20 cellular contexts compared by ENCODE assay signal in the genomic region with DNA sequence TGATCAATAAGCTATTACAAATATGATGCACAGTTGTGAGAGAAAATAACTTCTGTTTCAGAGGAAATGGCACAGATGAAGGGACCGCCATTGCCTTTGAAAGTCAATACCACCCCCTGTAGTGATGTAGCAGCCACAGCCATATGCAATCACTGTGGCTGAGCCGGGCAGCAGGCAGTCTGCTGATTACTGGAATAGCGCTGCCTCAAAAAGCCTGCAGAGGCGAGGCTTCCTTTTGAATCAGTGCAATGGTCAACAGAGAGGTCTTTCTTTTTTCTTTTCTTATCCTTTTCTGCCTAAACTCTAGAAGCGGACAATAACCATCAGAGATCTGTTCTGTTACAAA.
A peak's percentile ranks its signal among the peaks of the same experiment; 100 is the strongest.
DNase-seq lines count a peak whose midpoint lies in the region; ATAC-seq, FAIRE-seq and TF ChIP-seq lines count a peak whose summit lies in the region.
"Had no signal": no experiment of that assay in that cellular context is flagged by ENCODE, and none has a peak within 500 bp of the region (broad histone marks: within the 10 kb centered on the region; RNA-seq: fewer than 3 reads in every experiment).

No MANE protein-coding gene starts in this region.

- FAIRE-seq in H1 (lab: Jason Lieb, UNC): no peak
- FAIRE-seq: GM12892 had no signal

- H3K36me3 ChIP-seq in H1 (ENCODE audit: control insufficient read depth in 2 of 4, insufficient read depth in 4 of 4, low read length in 3 of 4) (no peaks in the 10 kb centered on the region), lower lobe of right lung (no peaks in the 10 kb centered on the region)
- H3K36me3 ChIP-seq: SJSA1 had no signal

- H3K27me3 Mint-ChIP-seq in neural crest cell (ENCODE audit: low read depth): peaks cover 3% of the 10 kb centered on the region

- H3K14ac ChIP-seq in H1 (ENCODE audit: insufficient read length): no peak overlapping the region

- POLR2A ChIA-PET in H1 (lab: Charles Lee; ENCODE audit: partially characterized antibody): no interaction called here
- POLR2A ChIA-PET in RWPE1 (lab: Yijun Ruan, JAX; ENCODE audit: low non-redundant PET): no interaction called here

- H2AFZ ChIP-seq in H1 (ENCODE audit: low read length): no peak overlapping the region

- no peak overlapping the region for H2BK120ac ChIP-seq in H1 (replicated peaks; ENCODE audit: low read depth, low read length)

- no peak overlapping the region for H2BK15ac ChIP-seq in H1 (ENCODE audit: low read length)

- H3K36me3 Mint-ChIP-seq in neural crest cell (ENCODE audit: low read depth): no peaks in the 10 kb centered on the region
- H3K36me3 Mint-ChIP-seq: CD8-positive, alpha-beta T cell had no signal

- H4K91ac ChIP-seq in H1 (replicated peaks; ENCODE audit: insufficient read length, low read length): no peak overlapping the region

- no peaks in the 10 kb centered on the region for H3K9me3 ChIP-seq in H1 (ENCODE audit: insufficient read depth in 2 of 2, low read depth in 1 of 2, low read length in 1 of 2)
- H3K9me3 ChIP-seq in lower lobe of right lung: no peaks in the 10 kb centered on the region

- WGBS in H1 (ENCODE audit: extremely low coverage in 1 of 2, insufficient coverage in 1 of 2, insufficient read length in 1 of 2, insufficient replicate concordance in 2 of 2, low coverage in 1 of 2, low lambda C conversion rate in 2 of 2, missing lambda C conversion rate in 1 of 2), 2 experiments: 59% methylated on average over 5 of the region's 5 CpGs; no CpG with 5 or more reads in 1 of the 2 experiments

- H2BK20ac ChIP-seq in H1 (ENCODE audit: low read length): no peak overlapping the region

- no peak overlapping the region for H2AK5ac ChIP-seq in H1 (ENCODE audit: low read depth, low read length)

- no peak overlapping the region for H3K4me2 ChIP-seq in H1 (ENCODE audit: insufficient read depth in 1 of 2, low read depth in 2 of 2, low read length in 2 of 2)

- intact Hi-C loops in lower lobe of right lung (cut with DNase I): no loop called here

- no peak for TF ChIP-seq POLR2A in H1 (IDR thresholded peaks at IDR 0.05; ENCODE audit: control extremely low read depth in 1 of 2, low read depth in 2 of 2, low read length in 2 of 2)

- no peaks in the 10 kb centered on the region for H4K20me1 ChIP-seq in H1 (replicated peaks in 1 of 2; ENCODE audit: control insufficient read depth in 1 of 2, insufficient read depth in 2 of 2, low read length in 2 of 2)

- no peak overlapping the region for H3K56ac ChIP-seq in H1 (replicated peaks; ENCODE audit: insufficient read length, low read depth, low read length)

- peak overlapping the region; percentile 14 for H3K27ac Mint-ChIP-seq in neural crest cell (ENCODE audit: unreplicated experiment)
- H3K27ac Mint-ChIP-seq: CD8-positive, alpha-beta T cell; HFFc6 had no signal

- H2BK5ac ChIP-seq in H1 (ENCODE audit: low read depth, low read length): no peak overlapping the region; the same call in 1 of the 2 replicates

- H3K9ac ChIP-seq in H1 (replicated peaks in 1 of 4; ENCODE audit: extremely low read depth in 1 of 4, low read depth in 3 of 4, low read length in 3 of 4): no peak overlapping the region

- no peaks in the 10 kb centered on the region for H3K79me2 ChIP-seq in H1 (ENCODE audit: control insufficient read depth in 1 of 2, insufficient read depth in 2 of 2, low read length in 2 of 2)

- no peaks in the 10 kb centered on the region for H3K9me3 Mint-ChIP-seq in neural crest cell
- H3K9me3 Mint-ChIP-seq: HFFc6 had no signal

- no peak overlapping the region for H4K8ac ChIP-seq in H1 (ENCODE audit: extremely low read depth, insufficient read depth, low read length)

- no peaks in the 10 kb centered on the region; the same call in 1 of the 2 replicates for H3K23me2 ChIP-seq in H1 (ENCODE audit: low read depth, low read length)

- no peak for TF ChIP-seq EP300 in H1 (IDR thresholded peaks at IDR 0.05; ENCODE audit: borderline replicate concordance in 1 of 2, low read depth in 2 of 2, low read length in 2 of 2)

- no peak for ATAC-seq in lower lobe of right lung
- ATAC-seq: CD8-positive, alpha-beta T cell; PC-3 had no signal

- H3K23ac ChIP-seq in H1 (ENCODE audit: insufficient read length): no peak overlapping the region

- H3K27me3 ChIP-seq in H1 (replicated peaks in 1 of 4; ENCODE audit: control insufficient read depth in 3 of 4, extremely low read depth in 1 of 4, insufficient read depth in 3 of 4, low read length in 3 of 4) (no peaks in the 10 kb centered on the region), lower lobe of right lung (ENCODE audit: low read depth) (no peaks in the 10 kb centered on the region)
- H3K27me3 ChIP-seq: SJSA1 had no signal

- DNase-seq in DMS 273 (lab: John Stamatoyannopoulos, UW; ENCODE audit: unreplicated experiment) (peak; percentile 65), NCI-H2171 treated with DMSO at 0.1 percent for 48 hours (lab: John Stamatoyannopoulos, UW) (peak; percentile 56), H1 (ENCODE audit: low read depth in 1 of 2, low spot score in 2 of 2) (no peak), neural crest cell (ENCODE audit: low read depth, low spot score) (no peak), RWPE1 (ENCODE audit: low spot score) (no peak), DMS153 (lab: John Stamatoyannopoulos, UW) (no peak), AG08396 (ENCODE audit: low spot score) (no peak), lower lobe of right lung (no peak)
- DNase-seq: 8988T; CD8-positive, alpha-beta T cell; GOT3; HFFc6; Karpas-422; MM.1S; NCI-H1092 treated with DMSO at 0.1 percent for 48 hours; NCI-H226; NCI-H526 treated with DMSO at 0.1 percent for 48 hours had no signal

- H3K4me1 ChIP-seq in H1 (replicated peaks in 1 of 4; ENCODE audit: control insufficient read depth in 3 of 4, insufficient read depth in 4 of 4, low read length in 3 of 4) (peaks cover 0 to 7% (median 0%) of the 10 kb centered on the region in 4 experiments; a peak in 1 of 7 replicates), lower lobe of right lung (no peaks in the 10 kb centered on the region)

- H3K27ac ChIP-seq in H1 (ENCODE audit: low read depth, low read length): no peak overlapping the region
- no peak overlapping the region for H3K27ac ChIP-seq in RWPE1
- H3K27ac ChIP-seq in lower lobe of right lung: no peak overlapping the region
- H3K27ac ChIP-seq: SJSA1 had no signal

- CTCF ChIA-PET in H1 (lab: Charles Lee; ENCODE audit: partially characterized antibody): interaction anchor here (0.6 to 1.4 kb wide), 4 partner anchors 23 to 324 kb away, joined by 3 to 4 read pairs (median 4); no protein-coding TSS in a partner anchor
- CTCF ChIA-PET in RWPE1 (lab: Yijun Ruan, JAX): interaction anchor here (0.6 kb wide), 1 partner anchor 357 kb away, joined by 4 read pairs; no protein-coding TSS in a partner anchor

- H3K4ac ChIP-seq in H1 (replicated peaks; ENCODE audit: insufficient read length, low read depth, low read length): no peak overlapping the region

- no peaks in the 10 kb centered on the region for H3K79me1 ChIP-seq in H1 (ENCODE audit: low read depth, low read length)

- no peak overlapping the region for H4K5ac ChIP-seq in H1 (ENCODE audit: insufficient read length, low read depth, low read length)

- H3K4me3 Mint-ChIP-seq in neural crest cell: no peak overlapping the region
- H3K4me3 Mint-ChIP-seq: CD8-positive, alpha-beta T cell; HFFc6 had no signal

- no peak overlapping the region for H3K18ac ChIP-seq in H1 (ENCODE audit: extremely low read depth, low read length)

- TF ChIP-seq CTCF in H1 (IDR thresholded peaks at IDR 0.05; ENCODE audit: control extremely low read depth in 1 of 3, insufficient read depth in 1 of 3, low read depth in 1 of 3, low read length in 3 of 3) (no peak), neural crest cell (conservative IDR thresholded peaks at IDR 0.05) (no peak), RWPE1 (conservative IDR thresholded peaks at IDR 0.05; ENCODE audit: low read depth) (no peak), lower lobe of right lung (IDR thresholded peaks at IDR 0.05) (no peak)

- no peak for TF ChIP-seq RAD21 in H1 (IDR thresholded peaks at IDR 0.05 in 1 of 2, conservative IDR thresholded peaks at IDR 0.05 in 1 of 2; ENCODE audit: low read depth in 2 of 2, low read length in 2 of 2)

- H3K4me1 Mint-ChIP-seq in neural crest cell: peaks cover 10% of the 10 kb centered on the region

- no peak overlapping the region for H3K4me3 ChIP-seq in H1 (ENCODE audit: extremely low read depth in 1 of 4, insufficient read depth in 2 of 4, low read depth in 3 of 4, low read length in 4 of 4)
- H3K4me3 ChIP-seq in lower lobe of right lung: no peak overlapping the region
- H3K4me3 ChIP-seq: SJSA1 had no signal

- no peak overlapping the region for H2BK12ac ChIP-seq in H1 (ENCODE audit: low read depth, low read length)

TF ChIP-seq in H1, 55 proteins besides CTCF, POLR2A, EP300 and RAD21:
- TF ChIP-seq BCL11A (IDR thresholded peaks at IDR 0.05; ENCODE audit: low read depth in 2 of 2, low read length in 2 of 2): no peak
- TF ChIP-seq GTF2F1 (IDR thresholded peaks at IDR 0.05; ENCODE audit: borderline replicate concordance, low read depth, low read length): no peak
- TF ChIP-seq YY1 (IDR thresholded peaks at IDR 0.05; ENCODE audit: low read depth, low read length): 0 out of 2 replicates have a peak, but pooled peaks have one; percentile 22
TF ChIP-seq in H1: peak in this region for 1.

Comparison
In these comparisons a context has a peak if more than half of its experiments do, and no peak if none do; other contexts are left out.
1. DNase-seq: peak in DMS 273 (single experiment) and NCI-H2171 treated with DMSO at 0.1 percent for 48 hours (single experiment); none in H1 (0 of 2), neural crest cell (single experiment), RWPE1 (single experiment), DMS153 (single experiment), AG08396 (single experiment) and lower lobe of right lung (single experiment).